ENCODE assay signal across 23 cellular contexts in genomic region chr7:85875398-85875797, GRCh38.
DNase-seq lines count a peak whose midpoint lies in the region; ATAC-seq and TF ChIP-seq lines count a peak whose summit lies in the region.
"Had no signal": no experiment of that assay in that cellular context is flagged by ENCODE, and none has a peak within 500 bp of the region (broad histone marks: within the 10 kb centered on the region; RNA-seq: fewer than 3 reads in every experiment).

No MANE protein-coding gene starts in this region.

- no peak overlapping the region for H3K4me3 ChIP-seq in neural progenitor cell
- H3K4me3 ChIP-seq in CD8-positive, alpha-beta T cell (ENCODE audit: low read depth, low read length), result no peak overlapping the region
- H3K4me3 ChIP-seq: BLaER1 treated with 17β-estradiol and CSF1 and Interleukin-3, amounts not matched to agents 10 nM and 100 nM had no signal

- no peaks in the 10 kb centered on the region for H4K20me1 ChIP-seq in neural progenitor cell (ENCODE audit: low read depth)
- H4K20me1 ChIP-seq: BLaER1 treated with 17β-estradiol and CSF1 and Interleukin-3, amounts not matched to agents 10 nM and 100 nM had no signal

- peaks cover 27% of the 10 kb centered on the region for H3K9me3 Mint-ChIP-seq in central memory CD8-positive, alpha-beta T cell
- peaks cover 11% of the 10 kb centered on the region for H3K9me3 Mint-ChIP-seq in neural progenitor cell
- peaks cover 4% of the 10 kb centered on the region for H3K9me3 Mint-ChIP-seq in CD8-positive, alpha-beta T cell

- POLR2A ChIA-PET in CD8-positive, alpha-beta T cell (lab: Charles Lee), result interaction anchor here (0.6 kb wide), 1 partner anchor 733 kb away, joined by 3 read pairs; no protein-coding TSS in a partner anchor

- no peaks in the 10 kb centered on the region for H3K4me1 Mint-ChIP-seq in central memory CD8-positive, alpha-beta T cell
- no peaks in the 10 kb centered on the region for H3K4me1 Mint-ChIP-seq in neural progenitor cell
- H3K4me1 Mint-ChIP-seq in CD8-positive, alpha-beta T cell (ENCODE audit: low read depth), result no peaks in the 10 kb centered on the region
- H3K4me1 Mint-ChIP-seq: CD14-positive monocyte had no signal

- H3K27ac ChIP-seq in neural progenitor cell, result no peak overlapping the region
- no peak overlapping the region for H3K27ac ChIP-seq in CD8-positive, alpha-beta T cell (ENCODE audit: low read depth, low read length)
- H3K27ac ChIP-seq: 22Rv1; BLaER1 treated with 17β-estradiol and CSF1 and Interleukin-3, amounts not matched to agents 10 nM and 100 nM had no signal

- no peaks in the 10 kb centered on the region for H3K27me3 Mint-ChIP-seq in central memory CD8-positive, alpha-beta T cell
- peaks cover 2% of the 10 kb centered on the region for H3K27me3 Mint-ChIP-seq in neural progenitor cell (ENCODE audit: insufficient read depth, low read depth)
- H3K27me3 Mint-ChIP-seq in CD8-positive, alpha-beta T cell (ENCODE audit: low read depth), result no peaks in the 10 kb centered on the region
- H3K27me3 Mint-ChIP-seq: CD4-positive, alpha-beta T cell had no signal

- H2AFZ ChIP-seq in neural progenitor cell (replicated peaks), result peak overlapping the region; percentile 48

- ATAC-seq in central memory CD8-positive, alpha-beta T cell (replicated peaks; ENCODE audit: extremely low read depth, poor library complexity, severe bottlenecking), result peak; percentile 24
- ATAC-seq in CD8-positive, alpha-beta T cell, result no peak

- no peak overlapping the region for H3K4me3 Mint-ChIP-seq in central memory CD8-positive, alpha-beta T cell
- no peak overlapping the region for H3K4me3 Mint-ChIP-seq in neural progenitor cell
- no peak overlapping the region for H3K4me3 Mint-ChIP-seq in CD8-positive, alpha-beta T cell
- H3K4me3 Mint-ChIP-seq: CD14-positive monocyte; CD4-positive, alpha-beta T cell had no signal

- H3K27ac Mint-ChIP-seq in central memory CD8-positive, alpha-beta T cell (ENCODE audit: low read depth), result no peak overlapping the region
- no peak overlapping the region for H3K27ac Mint-ChIP-seq in neural progenitor cell
- H3K27ac Mint-ChIP-seq in CD8-positive, alpha-beta T cell, result no peak overlapping the region
- H3K27ac Mint-ChIP-seq: CD14-positive monocyte; CD4-positive, alpha-beta T cell had no signal

- no peaks in the 10 kb centered on the region for H3K79me2 ChIP-seq in neural progenitor cell (ENCODE audit: low read depth)

- intact Hi-C loops in CD8-positive, alpha-beta T cell (cut with DNase I, micrococcal nuclease), result no loop called here

- H3K9ac ChIP-seq in neural progenitor cell, result no peak overlapping the region
- H3K9ac ChIP-seq: BLaER1 treated with 17β-estradiol and CSF1 and Interleukin-3, amounts not matched to agents 10 nM and 100 nM had no signal

- H3K36me3 ChIP-seq in neural progenitor cell, result no peaks in the 10 kb centered on the region
- H3K36me3 ChIP-seq in CD8-positive, alpha-beta T cell (ENCODE audit: insufficient read depth, low read length), result no peaks in the 10 kb centered on the region
- H3K36me3 ChIP-seq: BE2C; BLaER1 treated with 17β-estradiol and CSF1 and Interleukin-3, amounts not matched to agents 10 nM and 100 nM had no signal

- H3K36me3 Mint-ChIP-seq in central memory CD8-positive, alpha-beta T cell (ENCODE audit: insufficient read depth), result no peaks in the 10 kb centered on the region
- H3K36me3 Mint-ChIP-seq in neural progenitor cell, result no peaks in the 10 kb centered on the region
- no peaks in the 10 kb centered on the region for H3K36me3 Mint-ChIP-seq in CD8-positive, alpha-beta T cell
- H3K36me3 Mint-ChIP-seq: CD14-positive monocyte had no signal

- no peak overlapping the region for H3K4me2 ChIP-seq in neural progenitor cell
- H3K4me2 ChIP-seq: BLaER1 treated with 17β-estradiol and CSF1 and Interleukin-3, amounts not matched to agents 10 nM and 100 nM had no signal

- H3K27me3 ChIP-seq in neural progenitor cell, result no peaks in the 10 kb centered on the region
- H3K27me3 ChIP-seq in CD8-positive, alpha-beta T cell (ENCODE audit: insufficient read depth, low read length), result no peaks in the 10 kb centered on the region
- H3K27me3 ChIP-seq: BE2C; BLaER1 treated with 17β-estradiol and CSF1 and Interleukin-3, amounts not matched to agents 10 nM and 100 nM had no signal

- H3K9me3 ChIP-seq in neural progenitor cell (ENCODE audit: low read depth), result no peaks in the 10 kb centered on the region
- peaks cover 7% of the 10 kb centered on the region for H3K9me3 ChIP-seq in CD8-positive, alpha-beta T cell (ENCODE audit: low read length)
- H3K9me3 ChIP-seq: BE2C had no signal

- H3F3A ChIP-seq in neural progenitor cell (ENCODE audit: low read depth), result no peaks in the 10 kb centered on the region

- no peak for TF ChIP-seq CTCF in neural progenitor cell (IDR thresholded peaks at IDR 0.05)
- TF ChIP-seq CTCF in CD8-positive, alpha-beta T cell (IDR thresholded peaks at IDR 0.05), result no peak

- peak; percentile 8 for DNase-seq in ELF-1 (ENCODE audit: low read depth, low spot score)
- no peak for DNase-seq in central memory CD8-positive, alpha-beta T cell (ENCODE audit: low spot score in 2 of 2)
- peak; percentile 51 for DNase-seq in islet precursor cell
- no peak for DNase-seq in neural progenitor cell (ENCODE audit: low spot score)
- DNase-seq in CD8-positive, alpha-beta T cell, result no peak
- no peak for DNase-seq in D341Med (ENCODE audit: low spot score)
- DNase-seq in NCI-H446 (lab: John Stamatoyannopoulos, UW), result no peak
- DNase-seq: ACHN; AML-193; BE2C; Calu3; CD4-positive, alpha-beta T cell; COR-L47; DMS153; DMS79; EL; GF-D8; GOT3; H7; HCEC 1CT had no signal

- CTCF ChIA-PET in CD8-positive, alpha-beta T cell (lab: Charles Lee), result no interaction called here

- H3K4me1 ChIP-seq in neural progenitor cell, result no peaks in the 10 kb centered on the region
- H3K4me1 ChIP-seq in CD8-positive, alpha-beta T cell (ENCODE audit: insufficient read depth, low read length), result no peaks in the 10 kb centered on the region
- H3K4me1 ChIP-seq: BE2C had no signal

Comparison
In these comparisons a context has a peak if more than half of its experiments do, and no peak if none do; other contexts are left out.
1. DNase-seq: peak in ELF-1 (single experiment) and islet precursor cell (single experiment); none in central memory CD8-positive, alpha-beta T cell (0 of 2), neural progenitor cell (single experiment), CD8-positive, alpha-beta T cell (0 of 7), D341Med (single experiment) and NCI-H446 (0 of 2).